ENCODE assay signal across 13 cellular contexts in genomic region chr18:8800041-8800441, GRCh38.
A peak's percentile ranks its signal among the peaks of the same experiment; 100 is the strongest.
DNase-seq lines count a peak whose midpoint lies in the region; ATAC-seq and TF ChIP-seq lines count a peak whose summit lies in the region.
"Had no signal": no experiment of that assay in that cellular context is flagged by ENCODE, and none has a peak within 500 bp of the region (broad histone marks: within the 10 kb centered on the region; RNA-seq: fewer than 3 reads in every experiment).

No MANE protein-coding gene starts in this region.

- H3K4me1 ChIP-seq in heart right ventricle (peaks cover 0 to 10% (median 0%) of the 10 kb centered on the region in 9 donors), ectodermal cell (ENCODE audit: control insufficient read depth, insufficient read depth, low read length) (peaks cover 19% of the 10 kb centered on the region), muscle layer of duodenum (ENCODE audit: control insufficient read depth in 1 of 2, insufficient read depth in 2 of 2, low read length in 2 of 2) (peaks cover 0 to 4% of the 10 kb centered on the region in 2 donors)

- H3K9me3 ChIP-seq in heart right ventricle (no peaks in the 10 kb centered on the region), ectodermal cell (ENCODE audit: control insufficient read depth, low read length) (no peaks in the 10 kb centered on the region), muscle layer of duodenum (ENCODE audit: control insufficient read depth in 1 of 2, low read length in 2 of 2) (no peaks in the 10 kb centered on the region)

- intact Hi-C loops in cardiac septum (cut with DNase I) (no loop called here), heart right ventricle (cut with DNase I) (loop anchor here in 1 of 10 donors (10.0 kb wide), 1 partner anchor 65 kb away; no protein-coding TSS in a partner anchor)

- 83 to 88% methylated on average over 16 of the region's 16 CpGs for WGBS in heart right ventricle, 2 donors
- WGBS in ectodermal cell, 2 experiments = 89 to 91% methylated on average over 16 of the region's 16 CpGs

- no peaks in the 10 kb centered on the region for H3K27me3 ChIP-seq in heart right ventricle
- no peaks in the 10 kb centered on the region for H3K27me3 ChIP-seq in ectodermal cell (ENCODE audit: control insufficient read depth, insufficient read depth, low read length, poor library complexity, severe bottlenecking)
- H3K27me3 ChIP-seq in muscle layer of duodenum (ENCODE audit: low read depth, low read length) = no peaks in the 10 kb centered on the region

- DNase-seq in cardiac septum (ENCODE audit: low spot score) (peak; percentile 50), heart right ventricle (no peak), DMS 273 treated with DMSO at 0.1 percent for 48 hours (lab: John Stamatoyannopoulos, UW) (no peak), NCI-H187 treated with DMSO at 0.1 percent for 48 hours (lab: John Stamatoyannopoulos, UW) (no peak)
- no peak for DNase-seq in activated CD4-positive, alpha-beta T cell treated with anti-CD3 and anti-CD28 coated beads for 4 hours
- DNase-seq: activated T-cell treated with anti-CD3 and anti-CD28 coated beads for 4 hours, cortex of kidney, NCI-H510A, right cardiac atrium had no signal

- H3K36me3 ChIP-seq in heart right ventricle (peaks cover 0 to 12% (median 0%) of the 10 kb centered on the region in 9 donors), ectodermal cell (ENCODE audit: control insufficient read depth, insufficient read depth, low read length) (peaks cover 3% of the 10 kb centered on the region), muscle layer of duodenum (ENCODE audit: control insufficient read depth in 1 of 2, insufficient read depth in 2 of 2, low read length in 2 of 2) (peaks cover 0 to 7% of the 10 kb centered on the region in 2 donors)

- H3K27ac ChIP-seq in heart right ventricle (no peak overlapping the region), ectodermal cell (ENCODE audit: insufficient read depth, low read depth, low read length, poor library complexity, severe bottlenecking) (peak overlapping the region; percentile 1), muscle layer of duodenum (ENCODE audit: low read length) (peak overlapping the region; percentile 52)

- H3K4me3 ChIP-seq in heart right ventricle = no peak overlapping the region
- H3K4me3 ChIP-seq in ectodermal cell (ENCODE audit: insufficient read depth, low read depth, low read length) = no peak overlapping the region
- H3K4me3 ChIP-seq in muscle layer of duodenum (ENCODE audit: low read depth in 1 of 2, low read length in 2 of 2) = peak overlapping the region in 1 of 2 donors; percentile 8
- H3K4me3 ChIP-seq: K562 had no signal

- ATAC-seq in heart right ventricle (no peak), GM19351 (IDR thresholded peaks at IDR 0.05; ENCODE audit: unreplicated experiment) (no peak)
- ATAC-seq: K562 had no signal

- no peak for TF ChIP-seq CTCF in heart right ventricle (IDR thresholded peaks at IDR 0.05)

Comparison
In these comparisons a context has a peak if more than half of its experiments do, and no peak if none do; other contexts are left out.
1. H3K27ac ChIP-seq: peak in ectodermal cell (single experiment) and muscle layer of duodenum (single experiment); none in heart right ventricle (0 of 10).